Comparison of ENCODE assay signal across 8 cellular contexts in the genomic region with DNA sequence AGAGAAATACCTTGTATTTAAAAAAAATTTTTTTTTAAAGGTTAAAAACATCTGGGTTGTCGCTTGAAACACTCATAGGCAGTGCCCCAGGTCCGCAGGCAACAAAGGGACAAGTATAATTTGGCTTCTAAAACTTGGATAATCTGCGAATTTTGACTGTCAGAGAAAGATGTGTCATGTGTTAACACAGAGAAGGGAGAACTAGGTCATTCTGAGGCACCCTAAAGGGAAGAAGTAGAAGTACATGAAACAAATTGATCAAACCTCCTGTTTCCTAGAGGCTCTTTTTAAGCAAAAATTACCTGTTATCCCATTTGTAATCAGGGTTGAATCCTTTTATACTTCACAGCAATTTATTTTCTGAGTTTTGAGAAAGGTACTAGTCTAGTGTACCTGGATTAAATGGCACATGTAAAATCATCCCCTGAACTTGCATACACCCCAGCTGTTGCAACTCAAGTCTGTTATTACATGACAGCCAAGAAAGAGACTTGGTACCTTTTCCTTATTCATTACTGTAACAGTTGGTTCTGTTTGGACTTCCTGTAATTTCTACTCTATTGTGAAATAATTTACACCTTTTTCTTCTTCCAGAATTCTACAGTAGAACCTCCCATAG. TPM values are rescaled to one million over a fixed set of nuclear protein-coding genes. Genes with fewer than 3 reads are reported as not detected.
DNase-seq lines count a peak whose midpoint lies in the region; ATAC-seq and TF ChIP-seq lines count a peak whose summit lies in the region.

No MANE protein-coding gene starts in this region.

- H3K4me1 ChIP-seq in PC-3 (ENCODE audit: insufficient read depth, low read length) (peaks cover 49% of the 10 kb centered on the region), smooth muscle cell (ENCODE audit: low read depth) (peaks cover 17% of the 10 kb centered on the region), ovary (ENCODE audit: insufficient read depth) (no peaks in the 10 kb centered on the region)

- peak overlapping the region; percentile 79 for H3K27ac ChIP-seq in PC-3 (ENCODE audit: low read length)
- H3K27ac ChIP-seq in smooth muscle cell (ENCODE audit: low read depth), result peak overlapping the region; percentile 87
- no peak overlapping the region for H3K27ac ChIP-seq in ovary

- no TSS peak for BruUV-seq in PC-3 (replicated peaks; lab: Mats Ljungman, UMichigan)

- H3K4me2 ChIP-seq in PC-3 (ENCODE audit: low read length) (peak overlapping the region; percentile 96), smooth muscle cell (peak overlapping the region; percentile 91)

- no peaks in the 10 kb centered on the region for H3F3A ChIP-seq in PC-3 (ENCODE audit: low read length, unreplicated experiment)
- H3F3A ChIP-seq in smooth muscle cell (ENCODE audit: low read depth), result peaks cover 12% of the 10 kb centered on the region

- ATAC-seq in activated CD8-positive, alpha-beta memory T cell treated with anti-CD3 and anti-CD28 coated beads, Interleukin-2, amount 10 ng/mL, durations not matched to agents 7 days and 5 days, result no peak
- ATAC-seq in PC-3 (no peak), GM21723 (IDR thresholded peaks at IDR 0.05; ENCODE audit: unreplicated experiment) (no peak)
- no peak for ATAC-seq in effector memory CD8-positive, alpha-beta T cell (replicated peaks)

- CTCF ChIA-PET in activated CD8-positive, alpha-beta memory T cell treated with anti-CD3 and anti-CD28 coated beads, Interleukin-2, amount 10 ng/mL, durations not matched to agents 7 days and 5 days (lab: Charles Lee), result interaction anchor here (1.0 to 4.9 kb wide), 2 partner anchors 47 to 122 kb away, joined by 3 to 41 read pairs; a partner anchor contains a TSS
- CTCF ChIA-PET in PC-3 (lab: Charles Lee), result interaction anchor here (2.5 kb wide), 1 partner anchor 202 kb away, joined by 9 read pairs; no protein-coding TSS in a partner anchor

- H3K9ac ChIP-seq in PC-3 (ENCODE audit: low read length) (peak overlapping the region; percentile 42), smooth muscle cell (ENCODE audit: low read depth) (no peak overlapping the region)

- no peak for DNase-seq in activated CD8-positive, alpha-beta memory T cell treated with anti-CD3 and anti-CD28 coated beads, Interleukin-2, amount 10 ng/mL, durations not matched to agents 7 days and 5 days
- no peak for DNase-seq in activated CD8-positive, alpha-beta memory T cell treated with anti-CD3 and anti-CD28 coated beads, Interleukin-2, amount 50 U/mL, for 4 hours
- DNase-seq in PC-3 (peak; percentile 42), smooth muscle cell (lab: John Stamatoyannopoulos, UW; ENCODE audit: unreplicated experiment) (no peak), foreskin melanocyte (no peak), ovary (no peak)
- no peak for DNase-seq in effector memory CD8-positive, alpha-beta T cell

- H3K9me3 Mint-ChIP-seq in activated CD8-positive, alpha-beta memory T cell treated with anti-CD3 and anti-CD28 coated beads, Interleukin-2, amount 10 ng/mL, durations not matched to agents 7 days and 5 days (ENCODE audit: low read depth), result peaks cover 2% of the 10 kb centered on the region
- no peaks in the 10 kb centered on the region for H3K9me3 Mint-ChIP-seq in effector memory CD8-positive, alpha-beta T cell

- no peaks in the 10 kb centered on the region for H3K27me3 Mint-ChIP-seq in activated CD8-positive, alpha-beta memory T cell treated with anti-CD3 and anti-CD28 coated beads, Interleukin-2, amount 10 ng/mL, durations not matched to agents 7 days and 5 days
- no peaks in the 10 kb centered on the region for H3K27me3 Mint-ChIP-seq in effector memory CD8-positive, alpha-beta T cell

- no peaks in the 10 kb centered on the region for H3K36me3 ChIP-seq in PC-3 (ENCODE audit: low read depth, low read length)
- H3K36me3 ChIP-seq in smooth muscle cell (ENCODE audit: low read depth), result no peaks in the 10 kb centered on the region
- H3K36me3 ChIP-seq in ovary, result no peaks in the 10 kb centered on the region

- peak overlapping the region; percentile 56 for H3K27ac Mint-ChIP-seq in activated CD8-positive, alpha-beta memory T cell treated with anti-CD3 and anti-CD28 coated beads, Interleukin-2, amount 10 ng/mL, durations not matched to agents 7 days and 5 days
- peak overlapping the region; percentile 68 to 75 for H3K27ac Mint-ChIP-seq in effector memory CD8-positive, alpha-beta T cell

- H3K9me3 ChIP-seq in PC-3 (ENCODE audit: low read length) (no peaks in the 10 kb centered on the region), smooth muscle cell (replicated peaks; ENCODE audit: low read depth) (no peaks in the 10 kb centered on the region), ovary (no peaks in the 10 kb centered on the region)

- no peaks in the 10 kb centered on the region for H3K9me2 ChIP-seq in PC-3 (replicated peaks; ENCODE audit: low read length)

- TF ChIP-seq CTCF in PC-3 (conservative IDR thresholded peaks at IDR 0.05; ENCODE audit: low read depth, low read length), result 0 out of 2 replicates have a peak, but pooled peaks have one; percentile 21
- no peak for TF ChIP-seq CTCF in smooth muscle cell (IDR thresholded peaks at IDR 0.05; ENCODE audit: borderline replicate concordance, insufficient read depth, poor library complexity, severe bottlenecking)
- no peak for TF ChIP-seq CTCF in ovary (IDR thresholded peaks at IDR 0.05)

- H4K20me1 ChIP-seq in PC-3 (ENCODE audit: low read length) (no peaks in the 10 kb centered on the region), smooth muscle cell (ENCODE audit: low read depth) (no peaks in the 10 kb centered on the region)

- H3K36me3 Mint-ChIP-seq in activated CD8-positive, alpha-beta memory T cell treated with anti-CD3 and anti-CD28 coated beads, Interleukin-2, amount 10 ng/mL, durations not matched to agents 7 days and 5 days, result peaks cover 1% of the 10 kb centered on the region
- no peaks in the 10 kb centered on the region for H3K36me3 Mint-ChIP-seq in effector memory CD8-positive, alpha-beta T cell (ENCODE audit: insufficient read depth)

- 90% methylated on average over 3 of the region's 3 CpGs for WGBS in smooth muscle cell (ENCODE audit: low lambda C conversion rate)
- 90 to 98% (median 98%) methylated on average over 3 of the region's 3 CpGs for WGBS in ovary, 3 donors

- H3K4me3 ChIP-seq in PC-3 (ENCODE audit: low read length) (peak overlapping the region; percentile 17; the same call in 1 of the 2 replicates), smooth muscle cell (peak overlapping the region; percentile 86), ovary (no peak overlapping the region)

- peaks cover 21% of the 10 kb centered on the region for H3K4me1 Mint-ChIP-seq in activated CD8-positive, alpha-beta memory T cell treated with anti-CD3 and anti-CD28 coated beads, Interleukin-2, amount 10 ng/mL, durations not matched to agents 7 days and 5 days
- H3K4me1 Mint-ChIP-seq in effector memory CD8-positive, alpha-beta T cell (ENCODE audit: low read depth in 2 of 2), result peaks cover 7 to 10% of the 10 kb centered on the region in 2 donors

- no peak for TF ChIP-seq POLR2A in ovary (IDR thresholded peaks at IDR 0.05)

- H2AFZ ChIP-seq in PC-3 (ENCODE audit: low read length) (no peak overlapping the region), smooth muscle cell (ENCODE audit: low read depth) (peak overlapping the region; percentile 92)

- intact Hi-C loops in PC-3 (cut with micrococcal nuclease), result loop anchor here (1.0 to 5.0 kb wide), 7 partner anchors 11 to 520 kb away; no protein-coding TSS in a partner anchor
- intact Hi-C loops in ovary (cut with DNase I), result loop anchor here (5.0 to 10.0 kb wide), 6 partner anchors 40 to 207 kb away; a partner anchor contains a TSS

- TF ChIP-seq EP300 in ovary (IDR thresholded peaks at IDR 0.05), result no peak

- no peaks in the 10 kb centered on the region for H3K27me3 ChIP-seq in PC-3 (ENCODE audit: low read length)
- H3K27me3 ChIP-seq in smooth muscle cell (ENCODE audit: low read depth), result no peaks in the 10 kb centered on the region
- H3K27me3 ChIP-seq in ovary, result no peaks in the 10 kb centered on the region

- peak overlapping the region; percentile 81 for H3K4me3 Mint-ChIP-seq in activated CD8-positive, alpha-beta memory T cell treated with anti-CD3 and anti-CD28 coated beads, Interleukin-2, amount 10 ng/mL, durations not matched to agents 7 days and 5 days
- H3K4me3 Mint-ChIP-seq in effector memory CD8-positive, alpha-beta T cell, result peak overlapping the region; percentile 80 to 85

- POLR2A ChIA-PET in PC-3 (lab: Charles Lee; ENCODE audit: unreplicated experiment), result no interaction called here

- peaks cover 25% of the 10 kb centered on the region; the same call in 1 of the 2 replicates for H3K79me2 ChIP-seq in PC-3 (ENCODE audit: low read length)
- H3K79me2 ChIP-seq in smooth muscle cell (ENCODE audit: low read depth), result peaks cover 30% of the 10 kb centered on the region

RNA-seq across cellular contexts. Expression of a gene that starts 1.7 kb away (rescaled TPM):
- 1 to 10 TPM; 8.8 to 9.7 TPM for total RNA-seq in activated CD8-positive, alpha-beta memory T cell treated with anti-CD3 and anti-CD28 coated beads, Interleukin-2, amount 10 ng/mL, durations not matched to agents 7 days and 5 days
- total RNA-seq in PC-3 (2014; rRNA removed), result 15.2 and 24.0 TPM in 2 replicates
- 9.9 and 18.1 TPM in 2 replicates for total RNA-seq in smooth muscle cell
- polyA plus RNA-seq in smooth muscle cell, result 33.2 and 37.3 TPM in 2 replicates
- 1 to 10 TPM; 1.2 to 9.4 (median 2.9) TPM for total RNA-seq in ovary
- 10 to 100 TPM in 1 of 2 donors, 1 to 10 TPM in 1; 2.9 to 12.3 TPM for polyA plus RNA-seq in ovary

RNA-seq across cellular contexts. Expression of a gene that starts 48.0 kb away (rescaled TPM):
- 10 to 100 TPM; 77.2 to 82.2 TPM for total RNA-seq in activated CD8-positive, alpha-beta memory T cell treated with anti-CD3 and anti-CD28 coated beads, Interleukin-2, amount 10 ng/mL, durations not matched to agents 7 days and 5 days
- 146 and 148 TPM in 2 replicates for total RNA-seq in PC-3 (2014; rRNA removed)
- total RNA-seq in smooth muscle cell, result 235 and 266 TPM in 2 replicates
- 167 and 178 TPM in 2 replicates for polyA plus RNA-seq in smooth muscle cell
- 100 to 1,000 TPM in 1 of 7 donors, 10 to 100 TPM in 6; 54.6 to 230 (median 84.1) TPM for total RNA-seq in ovary
- 10 to 100 TPM; 33.3 to 57.8 TPM for polyA plus RNA-seq in ovary

Comparison
In these comparisons a context has a peak if more than half of its experiments do, and no peak if none do; other contexts are left out.
1. H3K27ac ChIP-seq: peak in PC-3 (single experiment) and smooth muscle cell (single experiment); none in ovary (0 of 2).